ENCODE assay signal across 10 cellular contexts in the genomic region with DNA sequence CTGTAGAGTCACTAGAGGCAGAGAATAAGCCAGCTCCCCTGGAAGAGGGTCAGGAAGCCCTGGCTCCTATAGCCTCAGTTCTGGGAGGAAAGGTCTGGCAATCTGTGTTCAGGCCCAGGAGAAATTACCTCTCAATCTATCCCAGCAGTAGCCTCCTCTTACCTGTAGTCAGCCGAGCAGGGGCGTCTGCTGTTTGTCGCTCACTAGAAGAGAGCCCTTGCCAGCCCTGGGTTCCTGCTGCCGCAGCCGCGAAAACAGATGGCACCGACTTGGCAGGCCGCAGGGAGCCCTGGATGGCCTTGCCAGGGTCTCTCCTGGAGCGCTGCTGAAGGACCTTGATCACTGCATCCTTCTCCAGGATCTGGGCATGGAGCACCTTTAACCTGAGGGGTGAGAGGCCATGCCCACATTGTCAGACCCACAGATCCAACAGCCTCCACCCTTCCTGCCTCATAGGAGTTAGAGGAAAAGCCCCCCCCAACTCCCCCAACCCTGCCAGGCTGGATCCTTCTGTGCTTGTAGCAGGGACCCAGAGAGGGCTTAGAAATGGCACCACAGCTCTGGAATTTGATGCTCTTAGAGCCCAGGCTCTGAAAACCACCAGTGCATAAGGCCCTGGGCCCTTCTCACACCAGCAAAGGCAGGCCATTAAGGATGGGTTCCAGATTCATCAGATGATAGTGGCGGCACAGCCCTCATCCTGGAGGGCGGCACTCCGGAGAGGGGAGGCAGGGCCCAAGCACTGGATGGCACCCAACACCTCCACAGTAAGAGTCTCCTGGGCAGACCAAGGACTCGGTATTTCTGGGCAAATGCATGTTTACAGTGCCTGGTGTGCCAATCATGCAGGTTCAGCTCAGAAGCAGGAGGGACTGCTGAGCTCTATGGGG. TPM values are rescaled to one million over a fixed set of nuclear protein-coding genes. Genes with fewer than 3 reads are reported as not detected.
DNase-seq lines count a peak whose midpoint lies in the region; ATAC-seq, FAIRE-seq and TF ChIP-seq lines count a peak whose summit lies in the region.
"Had no signal": no experiment of that assay in that cellular context is flagged by ENCODE, and none has a peak within 500 bp of the region (broad histone marks: within the 10 kb centered on the region; RNA-seq: fewer than 3 reads in every experiment).

No MANE protein-coding gene starts in this region.

- WGBS in heart right ventricle, 2 donors: 52 to 60% methylated on average over 13 of the region's 13 CpGs
- WGBS in psoas muscle, 3 donors: 27 to 48% (median 31%) methylated on average over 12 to 13 of the region's 13 CpGs

- peaks cover 0 to 11% (median 0%) of the 10 kb centered on the region in 7 donors for H3K27me3 ChIP-seq in heart right ventricle
- H3K27me3 ChIP-seq in psoas muscle (ENCODE audit: insufficient read depth in 3 of 3, low read length in 2 of 3): no peaks in the 10 kb centered on the region

- H3K36me3 ChIP-seq in SK-N-MC (ENCODE audit: insufficient read depth, low read length): peaks cover 93% of the 10 kb centered on the region
- peaks cover 0 to 96% (median 83%) of the 10 kb centered on the region in 9 donors for H3K36me3 ChIP-seq in heart right ventricle
- peaks cover 4 to 94% of the 10 kb centered on the region in 2 donors for H3K36me3 ChIP-seq in psoas muscle (ENCODE audit: insufficient read depth in 1 of 2, low read depth in 1 of 2)
- H3K36me3 ChIP-seq: BLaER1 treated with 17β-estradiol and CSF1 and Interleukin-3, amounts not matched to agents 10 nM and 100 nM had no signal

- H3K4me1 ChIP-seq in heart right ventricle: peaks cover 29 to 100% (median 91%) of the 10 kb centered on the region in 9 donors
- peaks cover 94% of the 10 kb centered on the region for H3K4me1 ChIP-seq in psoas muscle

- DNase-seq in AG10803 (ENCODE audit: low read depth) (peak; percentile 43), SK-N-MC (ENCODE audit: low read depth, low spot score) (no peak), heart right ventricle (peak in 1 of 2 donors; percentile 53), psoas muscle (peak in 1 of 2 donors; percentile 56), GM19239 (ENCODE audit: insufficient read length, low spot score) (no peak)
- DNase-seq in naive thymus-derived CD8-positive, alpha-beta T cell: no peak
- DNase-seq: NCI-H774 had no signal

- H3K36me3 Mint-ChIP-seq in naive thymus-derived CD8-positive, alpha-beta T cell: no peaks in the 10 kb centered on the region

- POLR2A ChIA-PET in naive thymus-derived CD8-positive, alpha-beta T cell (lab: Charles Lee): no interaction called here

- H3K27ac Mint-ChIP-seq in naive thymus-derived CD8-positive, alpha-beta T cell: no peak overlapping the region

- H3K27ac ChIP-seq in SK-N-MC (peak overlapping the region; percentile 99), heart right ventricle (peak overlapping the region in 8 of 10 donors; percentile 43 to 100 (median 68)), psoas muscle (peak overlapping the region; percentile 71)
- H3K27ac ChIP-seq: BLaER1 treated with 17β-estradiol and CSF1 and Interleukin-3, amounts not matched to agents 10 nM and 100 nM had no signal

- ATAC-seq in heart right ventricle (peak in 5 of 8 donors; percentile 11 to 40 (median 29)), psoas muscle (peak in 1 of 4 donors; percentile 52), GM19395 (IDR thresholded peaks at IDR 0.05; ENCODE audit: unreplicated experiment) (no peak), GM21515 (IDR thresholded peaks at IDR 0.05; ENCODE audit: unreplicated experiment) (no peak)
- ATAC-seq in naive thymus-derived CD8-positive, alpha-beta T cell: no peak

- intact Hi-C loops in heart right ventricle (cut with DNase I) (loop anchor here in 5 of 10 donors (5.0 to 10.0 kb wide), 4 partner anchors 32 to 145 kb away; no protein-coding TSS in a partner anchor), psoas muscle (cut with DNase I) (no loop called here)

- peak overlapping the region; percentile 13 for H3K9ac ChIP-seq in SK-N-MC (ENCODE audit: insufficient read length)
- H3K9ac ChIP-seq: BLaER1 treated with 17β-estradiol and CSF1 and Interleukin-3, amounts not matched to agents 10 nM and 100 nM had no signal

- peaks cover 0 to 9% (median 3%) of the 10 kb centered on the region in 5 donors for H3K27me3 Mint-ChIP-seq in naive thymus-derived CD8-positive, alpha-beta T cell

- H3K4me3 Mint-ChIP-seq in naive thymus-derived CD8-positive, alpha-beta T cell: no peak overlapping the region

- TF ChIP-seq CTCF in AG10803 (conservative IDR thresholded peaks at IDR 0.05; ENCODE audit: low read length) (no peak), heart right ventricle (IDR thresholded peaks at IDR 0.05) (no peak), psoas muscle (IDR thresholded peaks at IDR 0.05) (no peak)

- H3K4me3 ChIP-seq in AG10803 (ENCODE audit: low read length) (no peak overlapping the region; the same call in 1 of the 2 replicates), SK-N-MC (no peak overlapping the region), heart right ventricle (no peak overlapping the region), psoas muscle (no peak overlapping the region)
- H3K4me3 ChIP-seq: BLaER1 treated with 17β-estradiol and CSF1 and Interleukin-3, amounts not matched to agents 10 nM and 100 nM had no signal

- no peaks in the 10 kb centered on the region for H3K9me3 ChIP-seq in SK-N-MC (ENCODE audit: low read depth, low read length)
- H3K9me3 ChIP-seq in heart right ventricle: no peaks in the 10 kb centered on the region
- no peaks in the 10 kb centered on the region for H3K9me3 ChIP-seq in psoas muscle
- H3K9me3 ChIP-seq: BLaER1 treated with 17β-estradiol and CSF1 and Interleukin-3, amounts not matched to agents 10 nM and 100 nM had no signal

- H3K9me3 Mint-ChIP-seq in naive thymus-derived CD8-positive, alpha-beta T cell: no peaks in the 10 kb centered on the region

- no peak for FAIRE-seq in GM19239 (lab: Jason Lieb, UNC)

- peaks cover 8 to 15% (median 12%) of the 10 kb centered on the region in 4 donors for H3K4me1 Mint-ChIP-seq in naive thymus-derived CD8-positive, alpha-beta T cell

RNA-seq across cellular contexts. Expression of a gene that starts 14.9 kb away (rescaled TPM):
- 10 to 100 TPM; 27.8 to 96.6 (median 57.8) TPM for total RNA-seq in heart right ventricle
- polyA plus RNA-seq in heart right ventricle: 10 to 100 TPM; 18.7 to 19.8 TPM
- total RNA-seq in psoas muscle: 10 to 100 TPM; 16.5 to 36.6 (median 29.6) TPM
- polyA plus RNA-seq in psoas muscle: 1 to 10 TPM; 4.0 to 6.1 (median 5.1) TPM
- not detected for total RNA-seq in naive thymus-derived CD8-positive, alpha-beta T cell
- not detected for polyA plus RNA-seq in naive thymus-derived CD8-positive, alpha-beta T cell

Comparison
In these comparisons a context has a peak if more than half of its experiments do, and no peak if none do; other contexts are left out.
1. ATAC-seq: peak in heart right ventricle (5 of 8); none in GM19395 (single experiment), naive thymus-derived CD8-positive, alpha-beta T cell (0 of 2) and GM21515 (single experiment).
2. RNA of a gene that starts 14.9 kb away (total RNA-seq): 27.8 to 96.6 TPM in heart right ventricle and 16.5 to 36.6 TPM in psoas muscle; not detected in naive thymus-derived CD8-positive, alpha-beta T cell; every median in the first group is over 10 times any median in the second.
3. Peak in every context shown above with its lines, with median percentiles within 50 percentile points of each other: H3K27ac ChIP-seq.